ENCODE assay signal across 9 cellular contexts in genomic region chr7:47454066-47454950, GRCh38.
DNase-seq lines count a peak whose midpoint lies in the region; ATAC-seq and TF ChIP-seq lines count a peak whose summit lies in the region.
"Had no signal": no experiment of that assay in that cellular context is flagged by ENCODE, and none has a peak within 500 bp of the region (broad histone marks: within the 10 kb centered on the region; RNA-seq: fewer than 3 reads in every experiment).

No MANE protein-coding gene starts in this region.

- H3K36me3 Mint-ChIP-seq in activated CD4-positive, alpha-beta memory T cell treated with anti-CD3 and anti-CD28 coated beads, Interleukin-2, amount 10 ng/mL, durations not matched to agents 7 days and 5 days (ENCODE audit: low read depth): no peaks in the 10 kb centered on the region
- H3K36me3 Mint-ChIP-seq in neural progenitor cell: no peaks in the 10 kb centered on the region
- no peaks in the 10 kb centered on the region for H3K36me3 Mint-ChIP-seq in activated naive CD4-positive, alpha-beta T cell treated with anti-CD3 and anti-CD28 coated beads, Interleukin-2, amount 10 ng/mL, durations not matched to agents 7 days and 5 days
- H3K36me3 Mint-ChIP-seq: naive thymus-derived CD8-positive, alpha-beta T cell had no signal

- H3K27ac ChIP-seq in IMR-90 (ENCODE audit: insufficient read depth, low read length): peak overlapping the region; percentile 90
- peak overlapping the region; percentile 78 to 95 (median 92) for H3K27ac ChIP-seq in body of pancreas
- H3K27ac ChIP-seq in lung (ENCODE audit: low read depth in 1 of 2, low read length in 1 of 2): peak overlapping the region; percentile 51 to 92
- H3K27ac ChIP-seq in testis: peak overlapping the region; percentile 68 to 71
- no peak overlapping the region for H3K27ac ChIP-seq in neural progenitor cell

- H3K4me1 Mint-ChIP-seq in activated CD4-positive, alpha-beta memory T cell treated with anti-CD3 and anti-CD28 coated beads, Interleukin-2, amount 10 ng/mL, durations not matched to agents 7 days and 5 days: no peaks in the 10 kb centered on the region
- H3K4me1 Mint-ChIP-seq in neural progenitor cell: peaks cover 22% of the 10 kb centered on the region
- H3K4me1 Mint-ChIP-seq in activated naive CD4-positive, alpha-beta T cell treated with anti-CD3 and anti-CD28 coated beads, Interleukin-2, amount 10 ng/mL, durations not matched to agents 7 days and 5 days: no peaks in the 10 kb centered on the region

- H3F3A ChIP-seq in neural progenitor cell (ENCODE audit: low read depth): peaks cover 12% of the 10 kb centered on the region

- H2BK5ac ChIP-seq in IMR-90 (ENCODE audit: low read depth, low read length, poor library complexity, severe bottlenecking): peak overlapping the region; percentile 98

- H3K27me3 ChIP-seq in IMR-90 (ENCODE audit: control insufficient read depth, insufficient read depth, low read length): no peaks in the 10 kb centered on the region
- no peaks in the 10 kb centered on the region for H3K27me3 ChIP-seq in body of pancreas
- H3K27me3 ChIP-seq in lung (ENCODE audit: control insufficient read depth, insufficient read depth): no peaks in the 10 kb centered on the region
- no peaks in the 10 kb centered on the region for H3K27me3 ChIP-seq in testis
- H3K27me3 ChIP-seq in neural progenitor cell: no peaks in the 10 kb centered on the region

- H3K4me3 ChIP-seq in IMR-90 (ENCODE audit: insufficient read depth, low read depth, low read length) (no peak overlapping the region), body of pancreas (no peak overlapping the region), lung (no peak overlapping the region), testis (no peak overlapping the region), neural progenitor cell (no peak overlapping the region)

- POLR2A ChIA-PET in IMR-90 (lab: Charles Lee; ENCODE audit: unreplicated experiment): interaction anchor here (0.5 kb wide), 1 partner anchor 633 kb away, joined by 6 read pairs; no protein-coding TSS in a partner anchor
- POLR2A ChIA-PET in activated CD4-positive, alpha-beta memory T cell treated with anti-CD3 and anti-CD28 coated beads, Interleukin-2, amount 10 ng/mL, durations not matched to agents 7 days and 5 days (lab: Charles Lee): no interaction called here

- no peak overlapping the region for H3K27ac Mint-ChIP-seq in activated CD4-positive, alpha-beta memory T cell treated with anti-CD3 and anti-CD28 coated beads, Interleukin-2, amount 10 ng/mL, durations not matched to agents 7 days and 5 days
- H3K27ac Mint-ChIP-seq in neural progenitor cell: no peak overlapping the region
- H3K27ac Mint-ChIP-seq in activated naive CD4-positive, alpha-beta T cell treated with anti-CD3 and anti-CD28 coated beads, Interleukin-2, amount 10 ng/mL, durations not matched to agents 7 days and 5 days: no peak overlapping the region

- peak overlapping the region; percentile 89; the same call in 2 of the 3 replicates for H2BK15ac ChIP-seq in IMR-90 (ENCODE audit: low read depth, low read length)

- H4K8ac ChIP-seq in IMR-90 (ENCODE audit: low read depth in 2 of 2, low read length in 2 of 2): peak overlapping the region; percentile 60 to 89

- TF ChIP-seq POLR2A in IMR-90 (IDR thresholded peaks at IDR 0.05; ENCODE audit: low read depth, low read length) (no peak), body of pancreas (IDR thresholded peaks at IDR 0.05) (no peak), testis (IDR thresholded peaks at IDR 0.05) (no peak)

- H2AFZ ChIP-seq in IMR-90 (replicated peaks; ENCODE audit: low read length, poor library complexity) (peak overlapping the region; percentile 71), neural progenitor cell (replicated peaks) (no peak overlapping the region)

- peak overlapping the region; percentile 95 for H3K4ac ChIP-seq in IMR-90 (ENCODE audit: low read depth, low read length)

- H3K79me1 ChIP-seq in IMR-90 (ENCODE audit: low read depth in 1 of 2, low read length in 2 of 2): peaks cover 41 to 90% of the 10 kb centered on the region in 2 experiments

- H3K18ac ChIP-seq in IMR-90 (ENCODE audit: low read depth, low read length): peak overlapping the region; percentile 87

- peaks cover 57% of the 10 kb centered on the region for H3K9me1 ChIP-seq in IMR-90 (ENCODE audit: insufficient read depth, low read length)

- BruUV-seq in IMR-90 (replicated peaks; lab: Mats Ljungman, UMichigan): no TSS peak

- CTCF ChIA-PET in IMR-90 (lab: Yijun Ruan, JAX): interaction anchor here (0.5 kb wide), 1 partner anchor 332 kb away, joined by 3 read pairs; no protein-coding TSS in a partner anchor
- CTCF ChIA-PET in activated CD4-positive, alpha-beta memory T cell treated with anti-CD3 and anti-CD28 coated beads, Interleukin-2, amount 10 ng/mL, durations not matched to agents 7 days and 5 days (lab: Charles Lee): no interaction called here
- CTCF ChIA-PET in activated naive CD4-positive, alpha-beta T cell treated with anti-CD3 and anti-CD28 coated beads, Interleukin-2, amount 10 ng/mL, durations not matched to agents 7 days and 5 days (lab: Charles Lee): interaction anchor here (0.7 kb wide), 1 partner anchor 186 kb away, joined by 3 read pairs; no protein-coding TSS in a partner anchor

- peaks cover 41% of the 10 kb centered on the region for H4K20me1 ChIP-seq in IMR-90 (ENCODE audit: insufficient read depth, low read length)
- peaks cover 5% of the 10 kb centered on the region for H4K20me1 ChIP-seq in neural progenitor cell (ENCODE audit: low read depth)

- H3K56ac ChIP-seq in IMR-90 (ENCODE audit: extremely low read depth, insufficient read depth, low read length): peak overlapping the region; percentile 72; the same call in 1 of the 2 replicates

- H2BK20ac ChIP-seq in IMR-90 (ENCODE audit: low read depth, low read length): peak overlapping the region; percentile 85

- no peaks in the 10 kb centered on the region for H3K79me2 ChIP-seq in neural progenitor cell (ENCODE audit: low read depth)

- H3K14ac ChIP-seq in IMR-90 (replicated peaks; ENCODE audit: low read depth, low read length): peak overlapping the region; percentile 94

- WGBS in IMR-90 (ENCODE audit: extremely low coverage in 2 of 2, insufficient read length in 1 of 2), 2 experiments: 100% methylated on average over 2 of the region's 13 CpGs; no CpG with 5 or more reads in 1 of the 2 experiments
- 55 to 62% methylated on average over 8 to 13 of the region's 13 CpGs for WGBS in body of pancreas, 2 donors
- WGBS in lung, 2 donors: 69 to 71% methylated on average over 13 of the region's 13 CpGs
- 73 to 75% methylated on average over 6 to 11 of the region's 13 CpGs for WGBS in testis, 2 donors

- no peak for TF ChIP-seq RAD21 in IMR-90 (IDR thresholded peaks at IDR 0.05; ENCODE audit: low read length)

- peak overlapping the region; percentile 47 for H3K4me2 ChIP-seq in IMR-90 (ENCODE audit: low read depth, low read length)
- no peak overlapping the region for H3K4me2 ChIP-seq in neural progenitor cell

- H4K5ac ChIP-seq in IMR-90 (ENCODE audit: low read depth, low read length): peak overlapping the region; percentile 82

- in situ Hi-C loops in IMR-90 (cut with MboI; ENCODE audit: low sequenced_read_pairs): no loop called here

- H3K36me3 ChIP-seq in IMR-90 (ENCODE audit: control insufficient read depth, insufficient read depth, low read length): no peaks in the 10 kb centered on the region
- no peaks in the 10 kb centered on the region for H3K36me3 ChIP-seq in body of pancreas (replicated peaks in 1 of 2; ENCODE audit: insufficient read depth in 1 of 2, low read depth in 2 of 2)
- H3K36me3 ChIP-seq in lung (ENCODE audit: control insufficient read depth in 2 of 2, insufficient read depth in 2 of 2, low read length in 2 of 2): no peaks in the 10 kb centered on the region
- no peaks in the 10 kb centered on the region for H3K36me3 ChIP-seq in testis (ENCODE audit: low read depth, missing control alignments)
- H3K36me3 ChIP-seq in neural progenitor cell: no peaks in the 10 kb centered on the region

- H3K4me1 ChIP-seq in IMR-90 (ENCODE audit: control insufficient read depth, insufficient read depth, low read length): peaks cover 48% of the 10 kb centered on the region
- H3K4me1 ChIP-seq in body of pancreas: peaks cover 75% of the 10 kb centered on the region
- H3K4me1 ChIP-seq in lung (ENCODE audit: control insufficient read depth in 2 of 2, insufficient read depth in 2 of 2, low read length in 2 of 2): peaks cover 9 to 26% of the 10 kb centered on the region in 2 donors
- peaks cover 26% of the 10 kb centered on the region for H3K4me1 ChIP-seq in testis
- H3K4me1 ChIP-seq in neural progenitor cell: peaks cover 19% of the 10 kb centered on the region

- dilution Hi-C loops in IMR-90 (cut with HindIII; ENCODE audit: low sequenced_read_pairs, unreplicated experiment): no loop called here

- H3K9me3 Mint-ChIP-seq in activated CD4-positive, alpha-beta memory T cell treated with anti-CD3 and anti-CD28 coated beads, Interleukin-2, amount 10 ng/mL, durations not matched to agents 7 days and 5 days: no peaks in the 10 kb centered on the region
- H3K9me3 Mint-ChIP-seq in neural progenitor cell: no peaks in the 10 kb centered on the region
- H3K9me3 Mint-ChIP-seq in activated naive CD4-positive, alpha-beta T cell treated with anti-CD3 and anti-CD28 coated beads, Interleukin-2, amount 10 ng/mL, durations not matched to agents 7 days and 5 days: no peaks in the 10 kb centered on the region
- H3K9me3 Mint-ChIP-seq: naive thymus-derived CD8-positive, alpha-beta T cell had no signal

- peak overlapping the region; percentile 99 for H2AK5ac ChIP-seq in IMR-90 (ENCODE audit: low read depth, low read length)

- peak overlapping the region; percentile 92 for H4K91ac ChIP-seq in IMR-90 (ENCODE audit: insufficient read depth, low read depth, low read length)

- no peak for TF ChIP-seq CTCF in IMR-90 (conservative IDR thresholded peaks at IDR 0.05; ENCODE audit: low read depth, low read length)
- no peak for TF ChIP-seq CTCF in body of pancreas (IDR thresholded peaks at IDR 0.05)
- no peak for TF ChIP-seq CTCF in lung (IDR thresholded peaks at IDR 0.05; ENCODE audit: control extremely low read depth, extremely low read depth)
- TF ChIP-seq CTCF in testis (IDR thresholded peaks at IDR 0.05): no peak
- TF ChIP-seq CTCF in neural progenitor cell (IDR thresholded peaks at IDR 0.05): no peak

- peak overlapping the region; percentile 89 for H2AK9ac ChIP-seq in IMR-90 (replicated peaks; ENCODE audit: low read depth, low read length, poor library complexity)

- H3K27me3 Mint-ChIP-seq in activated CD4-positive, alpha-beta memory T cell treated with anti-CD3 and anti-CD28 coated beads, Interleukin-2, amount 10 ng/mL, durations not matched to agents 7 days and 5 days: no peaks in the 10 kb centered on the region
- H3K27me3 Mint-ChIP-seq in neural progenitor cell (ENCODE audit: insufficient read depth, low read depth): peaks cover 2% of the 10 kb centered on the region
- no peaks in the 10 kb centered on the region for H3K27me3 Mint-ChIP-seq in activated naive CD4-positive, alpha-beta T cell treated with anti-CD3 and anti-CD28 coated beads, Interleukin-2, amount 10 ng/mL, durations not matched to agents 7 days and 5 days

- intact Hi-C loops in IMR-90 (cut with micrococcal nuclease): loop anchor here (5.0 kb wide), 2 partner anchors 118 to 363 kb away; no protein-coding TSS in a partner anchor
- intact Hi-C loops in body of pancreas (cut with DNase I): no loop called here
- intact Hi-C loops in testis (cut with DNase I; ENCODE audit: low total_unique reads): no loop called here

- H2BK120ac ChIP-seq in IMR-90 (ENCODE audit: low read depth, low read length): peak overlapping the region; percentile 95

- H3K9me3 ChIP-seq in IMR-90 (ENCODE audit: control insufficient read depth, insufficient read depth, low read length): no peaks in the 10 kb centered on the region
- no peaks in the 10 kb centered on the region for H3K9me3 ChIP-seq in body of pancreas
- H3K9me3 ChIP-seq in lung (ENCODE audit: control insufficient read depth in 2 of 2, insufficient read depth in 1 of 2, low read length in 1 of 2): no peaks in the 10 kb centered on the region
- no peaks in the 10 kb centered on the region for H3K9me3 ChIP-seq in testis
- no peaks in the 10 kb centered on the region for H3K9me3 ChIP-seq in neural progenitor cell (ENCODE audit: low read depth)

- peak overlapping the region; percentile 92 for H3K23ac ChIP-seq in IMR-90 (ENCODE audit: low read depth, low read length)

- peak overlapping the region; percentile 53 for H3K9ac ChIP-seq in IMR-90 (ENCODE audit: low read depth, low read length)
- H3K9ac ChIP-seq in neural progenitor cell: no peak overlapping the region

- H3K4me3 Mint-ChIP-seq in activated CD4-positive, alpha-beta memory T cell treated with anti-CD3 and anti-CD28 coated beads, Interleukin-2, amount 10 ng/mL, durations not matched to agents 7 days and 5 days: no peak overlapping the region
- H3K4me3 Mint-ChIP-seq in neural progenitor cell: no peak overlapping the region
- no peak overlapping the region for H3K4me3 Mint-ChIP-seq in activated naive CD4-positive, alpha-beta T cell treated with anti-CD3 and anti-CD28 coated beads, Interleukin-2, amount 10 ng/mL, durations not matched to agents 7 days and 5 days
- H3K4me3 Mint-ChIP-seq: naive thymus-derived CD8-positive, alpha-beta T cell had no signal

- DNase-seq in IMR-90 (peak; percentile 29), body of pancreas (peak in 1 of 4 donors; percentile 14), lung (ENCODE audit: low spot score) (no peak), testis (no peak), neural progenitor cell (ENCODE audit: low spot score) (no peak)
- DNase-seq in activated CD4-positive, alpha-beta memory T cell treated with anti-CD3 and anti-CD28 coated beads, Interleukin-2, amount 10 ng/mL, durations not matched to agents 7 days and 5 days: no peak
- DNase-seq in activated naive CD4-positive, alpha-beta T cell treated with anti-CD3 and anti-CD28 coated beads, Interleukin-2, amount 10 ng/mL, durations not matched to agents 7 days and 5 days: no peak
- DNase-seq: naive thymus-derived CD8-positive, alpha-beta T cell had no signal

- peak; percentile 1; the same call in 1 of the 2 replicates for ATAC-seq in IMR-90 (ENCODE audit: low read depth)
- ATAC-seq in body of pancreas: no peak
- ATAC-seq in lung (ENCODE audit: insufficient read depth, low FRiP score): no peak
- ATAC-seq in HG03342 (IDR thresholded peaks at IDR 0.05; ENCODE audit: unreplicated experiment): no peak
- ATAC-seq: naive thymus-derived CD8-positive, alpha-beta T cell had no signal
